ENCODE assay signal across 1 cellular context in genomic region chr16:29833219-29833618, GRCh38. TPM values are rescaled to one million over a fixed set of nuclear protein-coding genes. Genes with fewer than 3 reads are reported as not detected.
"Had no signal": no experiment of that assay in that cellular context is flagged by ENCODE, and none has a peak within 500 bp of the region (broad histone marks: within the 10 kb centered on the region; RNA-seq: fewer than 3 reads in every experiment).

No MANE protein-coding gene starts in this region.

RNA-seq across cellular contexts. Expression of gene PRRT2, which starts 21.2 kb away (rescaled TPM):
- total RNA-seq: SK-MEL-5 had no signal
